In the genomic region with DNA sequence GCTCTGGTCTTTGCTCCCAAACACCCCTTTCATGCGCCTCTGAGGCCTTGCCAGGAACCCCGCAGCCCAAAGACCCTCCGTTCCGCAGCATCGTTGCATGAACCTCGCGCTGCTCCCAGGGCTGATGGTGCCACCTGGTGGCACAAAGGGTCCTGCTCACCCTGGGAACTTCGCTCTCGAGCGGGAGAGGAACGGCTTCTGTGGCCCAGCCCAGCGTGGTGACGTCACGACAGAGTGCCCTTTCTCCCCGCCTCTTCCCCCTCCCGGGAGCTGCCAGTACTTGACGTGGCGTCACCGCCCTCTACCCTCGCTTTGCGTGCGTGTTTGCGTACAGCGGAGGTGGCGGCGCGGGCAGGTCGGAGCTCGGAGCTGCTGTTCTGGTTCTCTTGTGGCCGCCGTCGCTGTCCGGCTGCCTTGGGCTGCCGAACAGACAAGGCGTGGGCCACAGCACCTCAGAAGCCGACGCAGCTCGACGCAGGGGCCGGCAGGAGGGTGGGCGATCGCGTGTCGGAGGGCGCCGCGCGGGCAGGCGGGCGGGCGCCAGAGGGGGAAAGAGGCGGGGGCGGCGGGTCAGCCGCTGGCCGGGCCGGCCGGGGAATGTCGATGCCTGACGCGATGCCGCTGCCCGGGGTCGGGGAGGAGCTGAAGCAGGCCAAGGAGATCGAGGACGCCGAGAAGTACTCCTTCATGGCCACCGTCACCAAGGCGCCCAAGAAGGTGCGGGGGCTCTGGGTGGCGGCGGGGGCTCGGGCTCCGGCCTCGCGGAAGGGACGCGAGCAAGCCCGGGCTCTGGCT, we compare ENCODE assay signal across 1 cellular context.
TF ChIP-seq lines count a peak whose summit lies in the region.

AHCYL1 (plus strand) TSS at position 310 of the 795 bp plus-strand sequence; CDS start at position 598, 288 bp downstream.

TF ChIP-seq in GM12878, 131 proteins besides CTCF, POLR2A, EP300 and RAD21 (continued from another document):
- TF ChIP-seq, protein P1, sequence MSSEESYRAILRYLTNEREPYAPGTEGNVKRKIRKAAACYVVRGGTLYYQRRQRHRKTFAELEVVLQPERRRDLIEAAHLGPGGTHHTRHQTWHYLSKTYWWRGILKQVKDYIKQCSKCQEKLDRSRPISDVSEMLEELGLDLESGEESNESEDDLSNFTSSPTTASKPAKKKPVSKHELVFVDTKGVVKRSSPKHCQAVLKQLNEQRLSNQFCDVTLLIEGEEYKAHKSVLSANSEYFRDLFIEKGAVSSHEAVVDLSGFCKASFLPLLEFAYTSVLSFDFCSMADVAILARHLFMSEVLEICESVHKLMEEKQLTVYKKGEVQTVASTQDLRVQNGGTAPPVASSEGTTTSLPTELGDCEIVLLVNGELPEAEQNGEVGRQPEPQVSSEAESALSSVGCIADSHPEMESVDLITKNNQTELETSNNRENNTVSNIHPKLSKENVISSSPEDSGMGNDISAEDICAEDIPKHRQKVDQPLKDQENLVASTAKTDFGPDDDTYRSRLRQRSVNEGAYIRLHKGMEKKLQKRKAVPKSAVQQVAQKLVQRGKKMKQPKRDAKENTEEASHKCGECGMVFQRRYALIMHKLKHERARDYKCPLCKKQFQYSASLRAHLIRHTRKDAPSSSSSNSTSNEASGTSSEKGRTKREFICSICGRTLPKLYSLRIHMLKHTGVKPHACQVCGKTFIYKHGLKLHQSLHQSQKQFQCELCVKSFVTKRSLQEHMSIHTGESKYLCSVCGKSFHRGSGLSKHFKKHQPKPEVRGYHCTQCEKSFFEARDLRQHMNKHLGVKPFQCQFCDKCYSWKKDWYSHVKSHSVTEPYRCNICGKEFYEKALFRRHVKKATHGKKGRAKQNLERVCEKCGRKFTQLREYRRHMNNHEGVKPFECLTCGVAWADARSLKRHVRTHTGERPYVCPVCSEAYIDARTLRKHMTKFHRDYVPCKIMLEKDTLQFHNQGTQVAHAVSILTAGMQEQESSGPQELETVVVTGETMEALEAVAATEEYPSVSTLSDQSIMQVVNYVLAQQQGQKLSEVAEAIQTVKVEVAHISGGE (CRISPR knock-in tag; IDR thresholded peaks at IDR 0.05), result no peak
- TF ChIP-seq RB1 (IDR thresholded peaks at IDR 0.05; ENCODE audit: borderline replicate concordance) (0 out of 2 replicates have a peak, but pooled peaks have one; percentile 88), MYC (IDR thresholded peaks at IDR 0.05; ENCODE audit: insufficient read depth, insufficient read length, insufficient replicate concordance, low read length, severe bottlenecking) (no peak), NFXL1 (IDR thresholded peaks at IDR 0.05; ENCODE audit: borderline replicate concordance) (no peak), SMC3 (IDR thresholded peaks at IDR 0.05; ENCODE audit: borderline replicate concordance, low read length) (peak; percentile 100), MTA2 (IDR thresholded peaks at IDR 0.05; ENCODE audit: low read depth) (0 out of 2 replicates have a peak, but pooled peaks have one; percentile 28), ZNF384 (IDR thresholded peaks at IDR 0.05; ENCODE audit: borderline replicate concordance, low read depth, low read length) (no peak), CREM (IDR thresholded peaks at IDR 0.05; ENCODE audit: low read depth) (peak; percentile 97), HCFC1 (IDR thresholded peaks at IDR 0.05; ENCODE audit: low read length) (peak; percentile 82), RELA (IDR thresholded peaks at IDR 0.05; ENCODE audit: borderline replicate concordance, partially characterized antibody) (no peak), ZNF622 (IDR thresholded peaks at IDR 0.05) (no peak), IRF3 (IDR thresholded peaks at IDR 0.05) (peak; percentile 43; the same call in 1 of the 2 replicates), SPI1 (IDR thresholded peaks at IDR 0.05; ENCODE audit: borderline replicate concordance, insufficient read depth, low read depth, low read length) (peak; percentile 41; the same call in 1 of the 2 replicates), ASH2L (IDR thresholded peaks at IDR 0.05; ENCODE audit: borderline replicate concordance, low read depth) (0 out of 2 replicates have a peak, but pooled peaks have one; percentile 49), ZZZ3 (IDR thresholded peaks at IDR 0.05; ENCODE audit: control insufficient read depth, insufficient read length, low read depth) (no peak), ZNF24 (IDR thresholded peaks at IDR 0.05) (no peak), CHD2 (IDR thresholded peaks at IDR 0.05; ENCODE audit: borderline replicate concordance, low read depth, low read length) (peak; percentile 77), ZBED1 (IDR thresholded peaks at IDR 0.05; ENCODE audit: borderline replicate concordance) (no peak)
